Comparison of ENCODE assay signal across 1 cellular context in the genomic region with DNA sequence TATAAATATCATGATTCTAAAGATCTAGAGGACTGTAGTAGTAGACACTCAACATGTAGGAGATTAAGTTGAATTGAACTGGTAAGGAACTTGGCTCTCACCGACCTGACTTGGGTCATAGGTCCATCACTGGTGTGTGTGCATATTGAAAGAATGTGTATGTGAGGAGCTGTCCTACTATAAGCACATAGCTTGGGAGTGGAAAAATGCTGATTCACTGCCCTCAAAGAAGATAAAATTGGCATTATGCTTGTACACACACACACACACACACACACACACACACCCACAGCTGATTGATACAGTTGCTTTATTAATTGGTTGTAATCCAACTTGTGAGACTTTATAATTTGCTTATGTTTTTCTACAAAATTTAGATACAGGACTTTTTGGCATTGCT.
TF ChIP-seq lines count a peak whose summit lies in the region.

No MANE protein-coding gene starts in this region.

TF ChIP-seq in K562, 482 proteins besides CTCF, POLR2A, EP300 and RAD21 (continued from another document and continues in another):
- TF ChIP-seq, protein P1, sequence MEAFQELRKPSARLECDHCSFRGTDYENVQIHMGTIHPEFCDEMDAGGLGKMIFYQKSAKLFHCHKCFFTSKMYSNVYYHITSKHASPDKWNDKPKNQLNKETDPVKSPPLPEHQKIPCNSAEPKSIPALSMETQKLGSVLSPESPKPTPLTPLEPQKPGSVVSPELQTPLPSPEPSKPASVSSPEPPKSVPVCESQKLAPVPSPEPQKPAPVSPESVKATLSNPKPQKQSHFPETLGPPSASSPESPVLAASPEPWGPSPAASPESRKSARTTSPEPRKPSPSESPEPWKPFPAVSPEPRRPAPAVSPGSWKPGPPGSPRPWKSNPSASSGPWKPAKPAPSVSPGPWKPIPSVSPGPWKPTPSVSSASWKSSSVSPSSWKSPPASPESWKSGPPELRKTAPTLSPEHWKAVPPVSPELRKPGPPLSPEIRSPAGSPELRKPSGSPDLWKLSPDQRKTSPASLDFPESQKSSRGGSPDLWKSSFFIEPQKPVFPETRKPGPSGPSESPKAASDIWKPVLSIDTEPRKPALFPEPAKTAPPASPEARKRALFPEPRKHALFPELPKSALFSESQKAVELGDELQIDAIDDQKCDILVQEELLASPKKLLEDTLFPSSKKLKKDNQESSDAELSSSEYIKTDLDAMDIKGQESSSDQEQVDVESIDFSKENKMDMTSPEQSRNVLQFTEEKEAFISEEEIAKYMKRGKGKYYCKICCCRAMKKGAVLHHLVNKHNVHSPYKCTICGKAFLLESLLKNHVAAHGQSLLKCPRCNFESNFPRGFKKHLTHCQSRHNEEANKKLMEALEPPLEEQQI (IDR thresholded peaks at IDR 0.05) = peak; percentile 67
- no peak for TF ChIP-seq CCNT2 (IDR thresholded peaks at IDR 0.05; ENCODE audit: borderline replicate concordance, extremely low read depth, insufficient read length, low read depth, low read length)
- TF ChIP-seq TBL1XR1 (IDR thresholded peaks at IDR 0.05; ENCODE audit: low read length in 2 of 2) = no peak
- no peak for TF ChIP-seq PRPF4 (IDR thresholded peaks at IDR 0.05; ENCODE audit: insufficient read depth, low read depth, low read length, poor library complexity, severe bottlenecking)
- no peak for TF ChIP-seq DIDO1 (tag; IDR thresholded peaks at IDR 0.05; ENCODE audit: low read depth)
- TF ChIP-seq KLF1 (tag; IDR thresholded peaks at IDR 0.05) = no peak
- peak; percentile 92 for TF ChIP-seq ZNF316 (IDR thresholded peaks at IDR 0.05)
- peak; percentile 86 for TF ChIP-seq ZKSCAN1 (IDR thresholded peaks at IDR 0.05; ENCODE audit: low read depth, low read length)
- no peak for TF ChIP-seq FIP1L1 (IDR thresholded peaks at IDR 0.05; ENCODE audit: low read depth, low read length, poor library complexity, severe bottlenecking)
- TF ChIP-seq SMARCE1 (IDR thresholded peaks at IDR 0.05) = 0 out of 2 replicates have a peak, but pooled peaks have one; percentile 33
- no peak for TF ChIP-seq ZSCAN32 (CRISPR knock-in tag; IDR thresholded peaks at IDR 0.05)
- TF ChIP-seq ZC3H4 (CRISPR knock-in tag; IDR thresholded peaks at IDR 0.05; ENCODE audit: borderline replicate concordance) = no peak
- TF ChIP-seq ESRRA (IDR thresholded peaks at IDR 0.05; ENCODE audit: borderline replicate concordance, low read depth) = no peak
- no peak for TF ChIP-seq ZBED1 (IDR thresholded peaks at IDR 0.05)
- TF ChIP-seq, protein P2, sequence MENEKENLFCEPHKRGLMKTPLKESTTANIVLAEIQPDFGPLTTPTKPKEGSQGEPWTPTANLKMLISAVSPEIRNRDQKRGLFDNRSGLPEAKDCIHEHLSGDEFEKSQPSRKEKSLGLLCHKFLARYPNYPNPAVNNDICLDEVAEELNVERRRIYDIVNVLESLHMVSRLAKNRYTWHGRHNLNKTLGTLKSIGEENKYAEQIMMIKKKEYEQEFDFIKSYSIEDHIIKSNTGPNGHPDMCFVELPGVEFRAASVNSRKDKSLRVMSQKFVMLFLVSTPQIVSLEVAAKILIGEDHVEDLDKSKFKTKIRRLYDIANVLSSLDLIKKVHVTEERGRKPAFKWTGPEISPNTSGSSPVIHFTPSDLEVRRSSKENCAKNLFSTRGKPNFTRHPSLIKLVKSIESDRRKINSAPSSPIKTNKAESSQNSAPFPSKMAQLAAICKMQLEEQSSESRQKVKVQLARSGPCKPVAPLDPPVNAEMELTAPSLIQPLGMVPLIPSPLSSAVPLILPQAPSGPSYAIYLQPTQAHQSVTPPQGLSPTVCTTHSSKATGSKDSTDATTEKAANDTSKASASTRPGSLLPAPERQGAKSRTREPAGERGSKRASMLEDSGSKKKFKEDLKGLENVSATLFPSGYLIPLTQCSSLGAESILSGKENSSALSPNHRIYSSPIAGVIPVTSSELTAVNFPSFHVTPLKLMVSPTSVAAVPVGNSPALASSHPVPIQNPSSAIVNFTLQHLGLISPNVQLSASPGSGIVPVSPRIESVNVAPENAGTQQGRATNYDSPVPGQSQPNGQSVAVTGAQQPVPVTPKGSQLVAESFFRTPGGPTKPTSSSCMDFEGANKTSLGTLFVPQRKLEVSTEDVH (IDR thresholded peaks at IDR 0.05; ENCODE audit: low read depth, partially characterized antibody) = no peak
- no peak for TF ChIP-seq DNMT1 (IDR thresholded peaks at IDR 0.05)
- TF ChIP-seq, protein P3, sequence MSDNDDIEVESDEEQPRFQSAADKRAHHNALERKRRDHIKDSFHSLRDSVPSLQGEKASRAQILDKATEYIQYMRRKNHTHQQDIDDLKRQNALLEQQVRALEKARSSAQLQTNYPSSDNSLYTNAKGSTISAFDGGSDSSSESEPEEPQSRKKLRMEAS (CRISPR knock-in tag; IDR thresholded peaks at IDR 0.05) = no peak
- TF ChIP-seq ELF2 (CRISPR knock-in tag; IDR thresholded peaks at IDR 0.05) = no peak
- TF ChIP-seq JUNB (CRISPR knock-in tag; conservative IDR thresholded peaks at IDR 0.05) = no peak
- no peak for TF ChIP-seq SMAD2 (IDR thresholded peaks at IDR 0.05; ENCODE audit: low read depth, low read length)
- TF ChIP-seq SIRT6 (IDR thresholded peaks at IDR 0.05; ENCODE audit: low read depth, low read length) = no peak
- TF ChIP-seq, protein P4, sequence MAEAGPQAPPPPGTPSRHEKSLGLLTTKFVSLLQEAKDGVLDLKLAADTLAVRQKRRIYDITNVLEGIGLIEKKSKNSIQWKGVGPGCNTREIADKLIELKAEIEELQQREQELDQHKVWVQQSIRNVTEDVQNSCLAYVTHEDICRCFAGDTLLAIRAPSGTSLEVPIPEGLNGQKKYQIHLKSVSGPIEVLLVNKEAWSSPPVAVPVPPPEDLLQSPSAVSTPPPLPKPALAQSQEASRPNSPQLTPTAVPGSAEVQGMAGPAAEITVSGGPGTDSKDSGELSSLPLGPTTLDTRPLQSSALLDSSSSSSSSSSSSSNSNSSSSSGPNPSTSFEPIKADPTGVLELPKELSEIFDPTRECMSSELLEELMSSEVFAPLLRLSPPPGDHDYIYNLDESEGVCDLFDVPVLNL (CRISPR knock-in tag; IDR thresholded peaks at IDR 0.05; ENCODE audit: low read depth) = no peak
- no peak for TF ChIP-seq ZNF444 (CRISPR knock-in tag; IDR thresholded peaks at IDR 0.05)
- TF ChIP-seq ZC3H11A (IDR thresholded peaks at IDR 0.05; ENCODE audit: low read depth, low read length) = no peak
- TF ChIP-seq CHD4 (IDR thresholded peaks at IDR 0.05; ENCODE audit: insufficient read depth, insufficient replicate concordance, low read depth, low read length, poor library complexity, severe bottlenecking) = no peak
- no peak for TF ChIP-seq HEY1 (CRISPR knock-in tag; IDR thresholded peaks at IDR 0.05; ENCODE audit: borderline replicate concordance)
- TF ChIP-seq FOXK1 (CRISPR knock-in tag; IDR thresholded peaks at IDR 0.05; ENCODE audit: borderline replicate concordance) = no peak
- no peak for TF ChIP-seq TCF3 (CRISPR knock-in tag; IDR thresholded peaks at IDR 0.05)
- TF ChIP-seq, protein P5, sequence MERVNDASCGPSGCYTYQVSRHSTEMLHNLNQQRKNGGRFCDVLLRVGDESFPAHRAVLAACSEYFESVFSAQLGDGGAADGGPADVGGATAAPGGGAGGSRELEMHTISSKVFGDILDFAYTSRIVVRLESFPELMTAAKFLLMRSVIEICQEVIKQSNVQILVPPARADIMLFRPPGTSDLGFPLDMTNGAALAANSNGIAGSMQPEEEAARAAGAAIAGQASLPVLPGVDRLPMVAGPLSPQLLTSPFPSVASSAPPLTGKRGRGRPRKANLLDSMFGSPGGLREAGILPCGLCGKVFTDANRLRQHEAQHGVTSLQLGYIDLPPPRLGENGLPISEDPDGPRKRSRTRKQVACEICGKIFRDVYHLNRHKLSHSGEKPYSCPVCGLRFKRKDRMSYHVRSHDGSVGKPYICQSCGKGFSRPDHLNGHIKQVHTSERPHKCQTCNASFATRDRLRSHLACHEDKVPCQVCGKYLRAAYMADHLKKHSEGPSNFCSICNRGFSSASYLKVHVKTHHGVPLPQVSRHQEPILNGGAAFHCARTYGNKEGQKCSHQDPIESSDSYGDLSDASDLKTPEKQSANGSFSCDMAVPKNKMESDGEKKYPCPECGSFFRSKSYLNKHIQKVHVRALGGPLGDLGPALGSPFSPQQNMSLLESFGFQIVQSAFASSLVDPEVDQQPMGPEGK (CRISPR knock-in tag; IDR thresholded peaks at IDR 0.05; ENCODE audit: borderline replicate concordance) = no peak
- TF ChIP-seq KDM2B (CRISPR knock-in tag; IDR thresholded peaks at IDR 0.05) = no peak
- no peak for TF ChIP-seq ZNF778 (CRISPR knock-in tag; IDR thresholded peaks at IDR 0.05)
- TF ChIP-seq LCOR (CRISPR knock-in tag; IDR thresholded peaks at IDR 0.05) = no peak
- TF ChIP-seq FOXA1 (IDR thresholded peaks at IDR 0.05; ENCODE audit: borderline replicate concordance) = no peak
- TF ChIP-seq, protein P6, sequence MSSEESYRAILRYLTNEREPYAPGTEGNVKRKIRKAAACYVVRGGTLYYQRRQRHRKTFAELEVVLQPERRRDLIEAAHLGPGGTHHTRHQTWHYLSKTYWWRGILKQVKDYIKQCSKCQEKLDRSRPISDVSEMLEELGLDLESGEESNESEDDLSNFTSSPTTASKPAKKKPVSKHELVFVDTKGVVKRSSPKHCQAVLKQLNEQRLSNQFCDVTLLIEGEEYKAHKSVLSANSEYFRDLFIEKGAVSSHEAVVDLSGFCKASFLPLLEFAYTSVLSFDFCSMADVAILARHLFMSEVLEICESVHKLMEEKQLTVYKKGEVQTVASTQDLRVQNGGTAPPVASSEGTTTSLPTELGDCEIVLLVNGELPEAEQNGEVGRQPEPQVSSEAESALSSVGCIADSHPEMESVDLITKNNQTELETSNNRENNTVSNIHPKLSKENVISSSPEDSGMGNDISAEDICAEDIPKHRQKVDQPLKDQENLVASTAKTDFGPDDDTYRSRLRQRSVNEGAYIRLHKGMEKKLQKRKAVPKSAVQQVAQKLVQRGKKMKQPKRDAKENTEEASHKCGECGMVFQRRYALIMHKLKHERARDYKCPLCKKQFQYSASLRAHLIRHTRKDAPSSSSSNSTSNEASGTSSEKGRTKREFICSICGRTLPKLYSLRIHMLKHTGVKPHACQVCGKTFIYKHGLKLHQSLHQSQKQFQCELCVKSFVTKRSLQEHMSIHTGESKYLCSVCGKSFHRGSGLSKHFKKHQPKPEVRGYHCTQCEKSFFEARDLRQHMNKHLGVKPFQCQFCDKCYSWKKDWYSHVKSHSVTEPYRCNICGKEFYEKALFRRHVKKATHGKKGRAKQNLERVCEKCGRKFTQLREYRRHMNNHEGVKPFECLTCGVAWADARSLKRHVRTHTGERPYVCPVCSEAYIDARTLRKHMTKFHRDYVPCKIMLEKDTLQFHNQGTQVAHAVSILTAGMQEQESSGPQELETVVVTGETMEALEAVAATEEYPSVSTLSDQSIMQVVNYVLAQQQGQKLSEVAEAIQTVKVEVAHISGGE (CRISPR knock-in tag; IDR thresholded peaks at IDR 0.05) = no peak
- TF ChIP-seq, protein P7, sequence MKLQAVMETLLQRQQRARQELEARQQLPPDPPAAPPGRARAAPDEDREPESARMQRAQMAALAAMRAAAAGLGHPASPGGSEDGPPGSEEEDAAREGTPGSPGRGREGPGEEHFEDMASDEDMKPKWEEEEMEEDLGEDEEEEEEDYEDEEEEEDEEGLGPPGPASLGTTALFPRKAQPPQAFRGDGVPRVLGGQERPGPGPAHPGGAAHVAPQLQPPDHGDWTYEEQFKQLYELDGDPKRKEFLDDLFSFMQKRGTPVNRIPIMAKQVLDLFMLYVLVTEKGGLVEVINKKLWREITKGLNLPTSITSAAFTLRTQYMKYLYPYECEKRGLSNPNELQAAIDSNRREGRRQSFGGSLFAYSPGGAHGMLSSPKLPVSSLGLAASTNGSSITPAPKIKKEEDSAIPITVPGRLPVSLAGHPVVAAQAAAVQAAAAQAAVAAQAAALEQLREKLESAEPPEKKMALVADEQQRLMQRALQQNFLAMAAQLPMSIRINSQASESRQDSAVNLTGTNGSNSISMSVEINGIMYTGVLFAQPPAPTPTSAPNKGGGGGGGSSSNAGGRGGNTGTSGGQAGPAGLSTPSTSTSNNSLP (IDR thresholded peaks at IDR 0.05; ENCODE audit: borderline replicate concordance, low read depth, low read length) = peak; percentile 86; the same call in 1 of the 2 replicates
- no peak for TF ChIP-seq TRIM28 (IDR thresholded peaks at IDR 0.05)
- TF ChIP-seq ZNF347 (CRISPR knock-in tag; IDR thresholded peaks at IDR 0.05; ENCODE audit: low read depth) = no peak
- no peak for TF ChIP-seq ZNF75A (CRISPR knock-in tag; IDR thresholded peaks at IDR 0.05)
- no peak for TF ChIP-seq GATAD2A (IDR thresholded peaks at IDR 0.05)
- TF ChIP-seq JUND (IDR thresholded peaks at IDR 0.05; ENCODE audit: borderline replicate concordance, low read depth, low read length) = 0 out of 2 replicates have a peak, but pooled peaks have one; percentile 2
- no peak for TF ChIP-seq JUND (tag; IDR thresholded peaks at IDR 0.05; ENCODE audit: borderline replicate concordance, low read depth, low read length)
- TF ChIP-seq SP1 (CRISPR knock-in tag; IDR thresholded peaks at IDR 0.05) = no peak
- TF ChIP-seq, protein P8, sequence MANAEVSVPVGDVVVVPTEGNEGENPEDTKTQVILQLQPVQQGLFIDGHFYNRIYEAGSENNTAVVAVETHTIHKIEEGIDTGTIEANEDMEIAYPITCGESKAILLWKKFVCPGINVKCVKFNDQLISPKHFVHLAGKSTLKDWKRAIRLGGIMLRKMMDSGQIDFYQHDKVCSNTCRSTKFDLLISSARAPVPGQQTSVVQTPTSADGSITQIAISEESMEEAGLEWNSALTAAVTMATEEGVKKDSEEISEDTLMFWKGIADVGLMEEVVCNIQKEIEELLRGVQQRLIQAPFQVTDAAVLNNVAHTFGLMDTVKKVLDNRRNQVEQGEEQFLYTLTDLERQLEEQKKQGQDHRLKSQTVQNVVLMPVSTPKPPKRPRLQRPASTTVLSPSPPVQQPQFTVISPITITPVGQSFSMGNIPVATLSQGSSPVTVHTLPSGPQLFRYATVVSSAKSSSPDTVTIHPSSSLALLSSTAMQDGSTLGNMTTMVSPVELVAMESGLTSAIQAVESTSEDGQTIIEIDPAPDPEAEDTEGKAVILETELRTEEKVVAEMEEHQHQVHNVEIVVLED (CRISPR knock-in tag; IDR thresholded peaks at IDR 0.05) = no peak
- TF ChIP-seq IFI16 (CRISPR knock-in tag; IDR thresholded peaks at IDR 0.05) = no peak
- no peak for TF ChIP-seq ZNF551 (CRISPR knock-in tag; IDR thresholded peaks at IDR 0.05)
- no peak for TF ChIP-seq MTA1 (IDR thresholded peaks at IDR 0.05; ENCODE audit: borderline replicate concordance)
- TF ChIP-seq ZNF263 (CRISPR knock-in tag; IDR thresholded peaks at IDR 0.05; ENCODE audit: borderline replicate concordance) = no peak
- TF ChIP-seq HDAC1 (IDR thresholded peaks at IDR 0.05) = no peak
- no peak for TF ChIP-seq RBFOX2 (IDR thresholded peaks at IDR 0.05; ENCODE audit: low read depth, low read length)
- no peak for TF ChIP-seq TAL1 (IDR thresholded peaks at IDR 0.05)
- TF ChIP-seq, protein P9, sequence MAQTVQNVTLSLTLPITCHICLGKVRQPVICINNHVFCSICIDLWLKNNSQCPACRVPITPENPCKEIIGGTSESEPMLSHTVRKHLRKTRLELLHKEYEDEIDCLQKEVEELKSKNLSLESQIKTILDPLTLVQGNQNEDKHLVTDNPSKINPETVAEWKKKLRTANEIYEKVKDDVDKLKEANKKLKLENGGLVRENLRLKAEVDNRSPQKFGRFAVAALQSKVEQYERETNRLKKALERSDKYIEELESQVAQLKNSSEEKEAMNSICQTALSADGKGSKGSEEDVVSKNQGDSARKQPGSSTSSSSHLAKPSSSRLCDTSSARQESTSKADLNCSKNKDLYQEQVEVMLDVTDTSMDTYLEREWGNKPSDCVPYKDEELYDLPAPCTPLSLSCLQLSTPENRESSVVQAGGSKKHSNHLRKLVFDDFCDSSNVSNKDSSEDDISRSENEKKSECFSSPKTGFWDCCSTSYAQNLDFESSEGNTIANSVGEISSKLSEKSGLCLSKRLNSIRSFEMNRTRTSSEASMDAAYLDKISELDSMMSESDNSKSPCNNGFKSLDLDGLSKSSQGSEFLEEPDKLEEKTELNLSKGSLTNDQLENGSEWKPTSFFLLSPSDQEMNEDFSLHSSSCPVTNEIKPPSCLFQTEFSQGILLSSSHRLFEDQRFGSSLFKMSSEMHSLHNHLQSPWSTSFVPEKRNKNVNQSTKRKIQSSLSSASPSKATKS (CRISPR knock-in tag; IDR thresholded peaks at IDR 0.05) = no peak
- TF ChIP-seq ERF (CRISPR knock-in tag; IDR thresholded peaks at IDR 0.05) = no peak
